14 cellular contexts compared by ENCODE assay signal in genomic region chr9:130028493-130029222, GRCh38. TPM values are rescaled to one million over a fixed set of nuclear protein-coding genes. Genes with fewer than 3 reads are reported as not detected.
A peak's percentile ranks its signal among the peaks of the same experiment; 100 is the strongest.
DNase-seq lines count a peak whose midpoint lies in the region; ATAC-seq and TF ChIP-seq lines count a peak whose summit lies in the region.
"Had no signal": no experiment of that assay in that cellular context is flagged by ENCODE, and none has a peak within 500 bp of the region (broad histone marks: within the 10 kb centered on the region; RNA-seq: fewer than 3 reads in every experiment).

No MANE protein-coding gene starts in this region.

- 16 to 42% methylated on average over 6 of the region's 6 CpGs for WGBS in sigmoid colon, 2 donors
- WGBS in smooth muscle cell (ENCODE audit: low lambda C conversion rate) = 90% methylated on average over 6 of the region's 6 CpGs

- no peak for TF ChIP-seq POLR2A in sigmoid colon (IDR thresholded peaks at IDR 0.05)

- DNase-seq in activated CD4-positive, alpha-beta T cell treated with anti-CD3 and anti-CD28 coated beads for 36 hours = no peak
- no peak for DNase-seq in activated CD4-positive, alpha-beta T cell treated with anti-CD3 and anti-CD28 coated beads, Interleukin-2, amount 50 U/mL, for 4 hours
- DNase-seq in epithelial cell of prostate (ENCODE audit: low read depth, low spot score) (no peak), sigmoid colon (no peak), GM13976 (ENCODE audit: low spot score) (no peak), smooth muscle cell (lab: John Stamatoyannopoulos, UW; ENCODE audit: unreplicated experiment) (no peak)
- DNase-seq: activated CD8-positive, alpha-beta memory T cell treated with anti-CD3 and anti-CD28 coated beads, Interleukin-2, amount 50 U/mL, for 48 hours; midbrain; NCI-H446; retina had no signal

- H3K27ac ChIP-seq in SU-DHL-6 (ENCODE audit: low read depth, low read length) (peak overlapping the region; percentile 78), epithelial cell of prostate (peak overlapping the region; percentile 17), sigmoid colon (peak overlapping the region; percentile 76 to 99 (median 92)), smooth muscle cell (ENCODE audit: low read depth) (no peak overlapping the region)
- H3K27ac ChIP-seq: A549 had no signal

- in situ Hi-C loops in GM13976 (cut with MboI; ENCODE audit: low sequenced_read_pairs, unreplicated experiment) = no loop called here

- peak overlapping the region; percentile 44 for H3K4me3 Mint-ChIP-seq in activated CD4-positive, alpha-beta T cell treated with anti-CD3 and anti-CD28 coated beads for 36 hours

- no peak for TF ChIP-seq EP300 in sigmoid colon (IDR thresholded peaks at IDR 0.05)

- H3K9me3 ChIP-seq in SU-DHL-6 (ENCODE audit: insufficient read depth, low read length) (no peaks in the 10 kb centered on the region), sigmoid colon (no peaks in the 10 kb centered on the region), smooth muscle cell (replicated peaks; ENCODE audit: low read depth) (no peaks in the 10 kb centered on the region)
- H3K9me3 ChIP-seq: thoracic aorta had no signal

- H3K4me2 ChIP-seq in SU-DHL-6 (ENCODE audit: low read depth, low read length, poor library complexity, severe bottlenecking) (peak overlapping the region; percentile 48), smooth muscle cell (no peak overlapping the region)
- H3K4me2 ChIP-seq: A549 had no signal

- H3F3A ChIP-seq in SU-DHL-6 (ENCODE audit: insufficient read depth) = peaks cover 64% of the 10 kb centered on the region
- no peaks in the 10 kb centered on the region for H3F3A ChIP-seq in smooth muscle cell (ENCODE audit: low read depth)

- peaks cover 62% of the 10 kb centered on the region for H3K36me3 Mint-ChIP-seq in activated CD4-positive, alpha-beta T cell treated with anti-CD3 and anti-CD28 coated beads for 36 hours (ENCODE audit: low read depth)

- no peak overlapping the region for H3K4me3 ChIP-seq in SU-DHL-6 (ENCODE audit: insufficient read depth, low read length, poor library complexity, severe bottlenecking)
- no peak overlapping the region for H3K4me3 ChIP-seq in sigmoid colon
- H3K4me3 ChIP-seq in smooth muscle cell = no peak overlapping the region
- H3K4me3 ChIP-seq: A549, thoracic aorta had no signal

- ATAC-seq in activated CD4-positive, alpha-beta T cell treated with anti-CD3 and anti-CD28 coated beads for 36 hours = no peak
- ATAC-seq in GM21737 (IDR thresholded peaks at IDR 0.05; ENCODE audit: unreplicated experiment) = no peak
- ATAC-seq: A549 had no signal

- H3K36me3 ChIP-seq in SU-DHL-6 (ENCODE audit: low read length) (no peaks in the 10 kb centered on the region), sigmoid colon (no peaks in the 10 kb centered on the region), smooth muscle cell (ENCODE audit: low read depth) (no peaks in the 10 kb centered on the region)
- H3K36me3 ChIP-seq: thoracic aorta had no signal

- CTCF ChIA-PET in activated CD4-positive, alpha-beta T cell treated with anti-CD3 and anti-CD28 coated beads for 36 hours (lab: Charles Lee) = interaction anchor here (0.7 to 2.8 kb wide), 8 partner anchors 9 to 72 kb away, joined by 3 to 17 read pairs (median 4); no protein-coding TSS in a partner anchor

- H2AFZ ChIP-seq in SU-DHL-6 (ENCODE audit: low read depth, low read length, severe bottlenecking) = no peak overlapping the region
- H2AFZ ChIP-seq in smooth muscle cell (ENCODE audit: low read depth) = no peak overlapping the region

- POLR2A ChIA-PET in activated CD4-positive, alpha-beta T cell treated with anti-CD3 and anti-CD28 coated beads for 36 hours (lab: Charles Lee) = interaction anchor here (0.6 to 3.6 kb wide), 17 partner anchors 9 to 159 kb away, joined by 3 to 32 read pairs (median 7); partner anchors contain the start of gene FNBP1

- no peaks in the 10 kb centered on the region for H3K27me3 Mint-ChIP-seq in activated CD4-positive, alpha-beta T cell treated with anti-CD3 and anti-CD28 coated beads for 36 hours

- no peaks in the 10 kb centered on the region for H3K9me3 Mint-ChIP-seq in activated CD4-positive, alpha-beta T cell treated with anti-CD3 and anti-CD28 coated beads for 36 hours (ENCODE audit: low read depth)

- TF ChIP-seq CTCF in SU-DHL-6 (IDR thresholded peaks at IDR 0.05; ENCODE audit: insufficient read depth, low read length, poor library complexity, severe bottlenecking) = no peak
- no peak for TF ChIP-seq CTCF in sigmoid colon (IDR thresholded peaks at IDR 0.05)
- TF ChIP-seq CTCF in GM13976 (IDR thresholded peaks at IDR 0.05; ENCODE audit: borderline replicate concordance, control extremely low read depth, extremely low read depth, insufficient read depth, missing control alignments) = no peak
- TF ChIP-seq CTCF in smooth muscle cell (IDR thresholded peaks at IDR 0.05; ENCODE audit: borderline replicate concordance, insufficient read depth, poor library complexity, severe bottlenecking) = no peak

- no peaks in the 10 kb centered on the region for H3K9me2 ChIP-seq in SU-DHL-6 (replicated peaks; ENCODE audit: insufficient read depth, low read length)

- H3K4me1 ChIP-seq in sigmoid colon (peaks cover 0 to 92% (median 87%) of the 10 kb centered on the region in 4 donors), smooth muscle cell (ENCODE audit: low read depth) (no peaks in the 10 kb centered on the region)

- H3K9ac ChIP-seq in SU-DHL-6 (ENCODE audit: low read length) = 0 out of 2 replicates have a peak overlapping the region, but pooled peaks have one; percentile 5
- no peak overlapping the region for H3K9ac ChIP-seq in smooth muscle cell (ENCODE audit: low read depth)

- H3K27me3 ChIP-seq in SU-DHL-6 (ENCODE audit: low read length) (no peaks in the 10 kb centered on the region), sigmoid colon (no peaks in the 10 kb centered on the region), smooth muscle cell (ENCODE audit: low read depth) (no peaks in the 10 kb centered on the region)

- H3K4me1 Mint-ChIP-seq in activated CD4-positive, alpha-beta T cell treated with anti-CD3 and anti-CD28 coated beads for 36 hours = peaks cover 98% of the 10 kb centered on the region

- peak overlapping the region; percentile 92 for H3K27ac Mint-ChIP-seq in activated CD4-positive, alpha-beta T cell treated with anti-CD3 and anti-CD28 coated beads for 36 hours

- H4K20me1 ChIP-seq in SU-DHL-6 (ENCODE audit: low read depth, low read length) (peaks cover 9% of the 10 kb centered on the region; the same call in 1 of the 2 replicates), smooth muscle cell (ENCODE audit: low read depth) (peaks cover 95% of the 10 kb centered on the region)

- H3K79me2 ChIP-seq in SU-DHL-6 (ENCODE audit: insufficient read depth, low read length) = peaks cover 100% of the 10 kb centered on the region
- H3K79me2 ChIP-seq in smooth muscle cell (ENCODE audit: low read depth) = peaks cover 98% of the 10 kb centered on the region

- intact Hi-C loops in activated CD4-positive, alpha-beta T cell treated with anti-CD3 and anti-CD28 coated beads for 36 hours (cut with DNase I, micrococcal nuclease) = loop anchor here (1.0 kb wide), 4 partner anchors 8 to 36 kb away; no protein-coding TSS in a partner anchor
- intact Hi-C loops in sigmoid colon (cut with DNase I) = no loop called here

RNA-seq across cellular contexts. Expression of gene FNBP1, which starts 14.3 kb away (rescaled TPM):
- 100 to 1,000 TPM; 254 to 354 TPM for total RNA-seq in activated CD4-positive, alpha-beta T cell treated with anti-CD3 and anti-CD28 coated beads for 36 hours
- total RNA-seq in sigmoid colon = 100 to 1,000 TPM in 3 of 4 donors, 10 to 100 TPM in 1; 92.8 to 172 (median 104) TPM
- 10 to 100 TPM; 12.5 to 39.0 (median 13.2) TPM for polyA plus RNA-seq in sigmoid colon
- 17.2 and 23.8 TPM in 2 replicates for total RNA-seq in smooth muscle cell
- 17.1 and 25.4 TPM in 2 replicates for polyA plus RNA-seq in smooth muscle cell

RNA-seq across cellular contexts. Expression of gene GPR107, which starts 25.0 kb away (rescaled TPM):
- 10 to 100 TPM; 17.7 to 19.7 TPM for total RNA-seq in activated CD4-positive, alpha-beta T cell treated with anti-CD3 and anti-CD28 coated beads for 36 hours
- total RNA-seq in sigmoid colon (10 to 100 TPM; 18.9 to 27.7 (median 21.6) TPM), smooth muscle cell (42.7 and 42.9 TPM in 2 replicates)
- polyA plus RNA-seq in sigmoid colon (10 to 100 TPM in 1 of 3 donors, 1 to 10 TPM in 2; 3.6 to 34.1 (median 3.7) TPM), smooth muscle cell (16.2 and 19.1 TPM in 2 replicates)
